Comparison of ENCODE assay signal across 23 cellular contexts in the genomic region with DNA sequence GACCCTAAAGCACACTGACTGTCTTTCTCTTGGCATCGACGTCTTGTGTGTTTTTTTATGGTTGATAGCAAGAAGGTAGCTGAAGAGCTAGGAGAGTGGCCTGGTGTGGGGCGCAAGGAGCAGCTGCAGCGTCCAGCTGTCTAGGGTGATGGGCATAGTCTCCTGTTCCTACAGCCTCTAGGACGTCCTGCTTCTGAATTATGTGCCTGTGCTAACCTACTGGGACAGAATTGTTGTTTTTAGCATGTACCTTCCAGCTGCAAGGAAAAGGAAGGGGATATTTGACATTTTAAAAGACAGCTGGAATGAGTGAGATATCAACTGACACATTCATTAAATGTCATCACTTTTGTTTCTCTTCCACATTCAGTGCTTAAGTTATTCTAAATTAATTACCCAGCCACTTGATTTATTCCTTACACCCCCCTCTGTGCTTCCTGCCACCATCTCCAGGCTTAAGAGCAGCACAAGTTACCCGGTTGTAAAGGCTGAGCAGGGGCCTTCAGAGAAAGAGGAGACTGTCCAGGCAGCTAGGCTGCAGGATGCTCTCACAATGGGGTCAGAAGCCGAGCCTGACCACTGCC.
"Had no signal": no experiment of that assay in that cellular context is flagged by ENCODE, and none has a peak within 500 bp of the region (broad histone marks: within the 10 kb centered on the region; RNA-seq: fewer than 3 reads in every experiment).

No MANE protein-coding gene starts in this region.

- H3K27me3 Mint-ChIP-seq: activated naive CD8-positive, alpha-beta T cell treated with anti-CD3 and anti-CD28 coated beads for 36 hours; central memory CD8-positive, alpha-beta T cell; effector memory CD8-positive, alpha-beta T cell had no signal

- H3K27ac ChIP-seq: body of pancreas, vagina had no signal

- H3K4me1 Mint-ChIP-seq: activated B cell treated with CpG ODN at 0.5 μM for 24 hours; activated naive CD8-positive, alpha-beta T cell treated with anti-CD3 and anti-CD28 coated beads for 36 hours; central memory CD8-positive, alpha-beta T cell; memory B cell; stimulated activated memory B cell treated with anti-CD40 and anti-IgM and Interleukin-4, amounts not matched to agents 10 μg/mL and 1 μg/mL and 100 μg/mL, for 72 hours had no signal

- H3K9me3 Mint-ChIP-seq: activated B cell treated with CpG ODN at 0.5 μM for 24 hours; activated naive CD8-positive, alpha-beta T cell treated with anti-CD3 and anti-CD28 coated beads for 36 hours; central memory CD8-positive, alpha-beta T cell; effector memory CD8-positive, alpha-beta T cell; memory B cell; natural killer cell treated with Interleukin-12 subunit alpha and Interleukin-12 subunit beta and Interleukin-15 and Interleukin-18, amount 100 ng/mL, for 72 hours had no signal

- ATAC-seq: activated CD8-positive, alpha-beta T cell treated with anti-CD3 and anti-CD28 coated beads, Interleukin-2, amount 10 ng/mL, durations not matched to agents 7 days and 5 days; effector memory CD8-positive, alpha-beta T cell; left colon; stimulated activated memory B cell treated with anti-CD40 and anti-IgM and Interleukin-4, amounts not matched to agents 10 μg/mL and 1 μg/mL and 100 μg/mL, for 72 hours had no signal

- H3K36me3 Mint-ChIP-seq: activated naive CD8-positive, alpha-beta T cell treated with anti-CD3 and anti-CD28 coated beads for 36 hours; memory B cell; natural killer cell treated with Interleukin-12 subunit alpha and Interleukin-12 subunit beta and Interleukin-15 and Interleukin-18, amount 100 ng/mL, for 72 hours; stimulated activated memory B cell treated with anti-CD40 and anti-IgM and Interleukin-4, amounts not matched to agents 10 μg/mL and 1 μg/mL and 100 μg/mL, for 72 hours had no signal

- H3K4me3 Mint-ChIP-seq: activated B cell treated with CpG ODN at 0.5 μM for 24 hours; activated CD8-positive, alpha-beta T cell treated with anti-CD3 and anti-CD28 coated beads, Interleukin-2, amount 10 ng/mL, durations not matched to agents 7 days and 5 days; activated naive CD8-positive, alpha-beta T cell treated with anti-CD3 and anti-CD28 coated beads for 36 hours; central memory CD8-positive, alpha-beta T cell; effector memory CD8-positive, alpha-beta T cell; memory B cell; natural killer cell treated with Interleukin-12 subunit alpha and Interleukin-12 subunit beta and Interleukin-15 and Interleukin-18, amount 100 ng/mL, for 72 hours; stimulated activated memory B cell treated with anti-CD40 and anti-IgM and Interleukin-4, amounts not matched to agents 10 μg/mL and 1 μg/mL and 100 μg/mL, for 72 hours had no signal

- H3K4me1 ChIP-seq: body of pancreas had no signal

- H3K9me3 ChIP-seq: body of pancreas, heart left ventricle, tibial artery, vagina had no signal

- H3K36me3 ChIP-seq: heart left ventricle, tibial artery, vagina had no signal

- H3K27me3 ChIP-seq: body of pancreas, heart left ventricle, tibial artery, vagina had no signal

- H3K27ac Mint-ChIP-seq: activated B cell treated with CpG ODN at 0.5 μM for 24 hours; activated CD8-positive, alpha-beta T cell treated with anti-CD3 and anti-CD28 coated beads, Interleukin-2, amount 10 ng/mL, durations not matched to agents 7 days and 5 days; activated naive CD8-positive, alpha-beta T cell treated with anti-CD3 and anti-CD28 coated beads for 36 hours; effector memory CD8-positive, alpha-beta T cell; memory B cell; natural killer cell treated with Interleukin-12 subunit alpha and Interleukin-12 subunit beta and Interleukin-15 and Interleukin-18, amount 100 ng/mL, for 72 hours; progenitor cell of endocrine pancreas; stimulated activated memory B cell treated with anti-CD40 and anti-IgM and Interleukin-4, amounts not matched to agents 10 μg/mL and 1 μg/mL and 100 μg/mL, for 72 hours had no signal

- FAIRE-seq: frontal cortex, TTC549 had no signal

- DNase-seq: activated B cell treated with CpG ODN at 0.5 μM for 24 hours; activated CD4-positive, alpha-beta T cell treated with anti-CD3 and anti-CD28 coated beads for 48 hours; activated CD8-positive, alpha-beta memory T cell treated with anti-CD3 and anti-CD28 coated beads, Interleukin-2, amount 50 U/mL, for 4 hours; activated CD8-positive, alpha-beta T cell treated with anti-CD3 and anti-CD28 coated beads, Interleukin-2, amount 10 ng/mL, durations not matched to agents 7 days and 5 days; activated gamma-delta T cell; activated naive CD8-positive, alpha-beta T cell treated with anti-CD3 and anti-CD28 coated beads for 36 hours; activated T-cell treated with anti-CD3 and anti-CD28 coated beads, Interleukin-2, amount 50 U/mL, for 48 hours; dermis blood vessel endothelial cell; effector memory CD8-positive, alpha-beta T cell; occipital lobe; stimulated activated CD4-positive, alpha-beta T cell treated with anti-CD3 and anti-CD28 coated beads, Interleukin-2, amount 100 ng/mL, for 48 hours had no signal

- H3K4me3 ChIP-seq: body of pancreas, tibial artery, vagina had no signal
